8 cellular contexts compared by ENCODE assay signal in the genomic region with DNA sequence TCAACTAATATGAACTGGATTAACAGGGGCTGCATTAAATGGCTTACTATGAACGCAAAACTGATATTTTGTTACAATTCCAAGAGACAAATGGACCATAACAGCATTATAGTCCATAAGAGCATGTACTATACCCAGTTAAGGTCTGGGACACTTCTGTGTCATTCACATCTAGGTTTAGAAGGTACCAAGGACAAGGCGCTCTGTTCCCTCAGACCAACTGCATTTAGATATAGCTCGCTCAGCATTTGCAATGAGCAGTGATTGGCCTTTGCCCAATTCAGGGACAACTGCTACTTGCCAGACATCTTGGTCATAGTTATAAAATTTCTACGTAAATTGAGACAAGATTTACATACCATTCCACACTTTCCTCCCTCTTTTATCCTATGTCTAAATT.
"Had no signal": no experiment of that assay in that cellular context is flagged by ENCODE, and none has a peak within 500 bp of the region (broad histone marks: within the 10 kb centered on the region; RNA-seq: fewer than 3 reads in every experiment).

No MANE protein-coding gene starts in this region.

- H3K27me3 Mint-ChIP-seq: IgD-negative memory B cell had no signal

- H3K27ac Mint-ChIP-seq: IgD-negative memory B cell had no signal

- ATAC-seq: HepG2, K562 had no signal

- H3K27ac ChIP-seq: HL-60 had no signal

- H3K36me3 Mint-ChIP-seq: IgD-negative memory B cell had no signal

- DNase-seq: IMR-90, KBM-7, KG1 had no signal

- H3K4me3 Mint-ChIP-seq: IgD-negative memory B cell had no signal

- FAIRE-seq: HepG2, HTR-8/SVneo, K562 had no signal

- H3K4me3 ChIP-seq: K562 had no signal

- H3K4me1 Mint-ChIP-seq: IgD-negative memory B cell had no signal
